17 cellular contexts compared by ENCODE assay signal in the genomic region with DNA sequence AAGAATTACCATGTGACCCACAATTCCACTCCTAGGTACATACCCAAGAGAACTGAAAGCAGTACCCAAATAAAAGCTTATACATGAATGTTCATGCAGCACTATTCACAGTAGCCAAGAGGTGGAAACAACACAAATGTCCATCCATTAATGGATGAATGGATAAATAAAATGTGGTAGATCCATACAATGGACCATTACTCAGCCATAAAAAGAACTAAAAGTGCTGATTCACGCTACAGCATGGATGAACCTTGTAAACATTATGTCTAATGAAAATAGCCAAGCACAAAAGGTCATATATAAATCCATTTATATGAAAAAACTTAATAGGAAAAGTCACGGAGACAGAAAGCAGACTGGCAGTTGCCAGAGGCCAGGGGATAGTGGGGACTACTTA.
"Had no signal": no experiment of that assay in that cellular context is flagged by ENCODE, and none has a peak within 500 bp of the region (broad histone marks: within the 10 kb centered on the region; RNA-seq: fewer than 3 reads in every experiment).

No MANE protein-coding gene starts in this region.

- H3K27me3 ChIP-seq: pancreas had no signal

- H3K4me1 ChIP-seq: pancreas had no signal

- H3K4me3 ChIP-seq: lung, pancreas had no signal

- H3K9me3 ChIP-seq: pancreas had no signal

- H3K27ac ChIP-seq: VCaP had no signal

- ATAC-seq: activated naive CD4-positive, alpha-beta T cell treated with anti-CD3 and anti-CD28 coated beads, Interleukin-2, amount 50 U/mL, for 72 hours; left lobe of liver; naive thymus-derived CD4-positive, alpha-beta T cell; pancreas; sciatic nerve; stimulated activated memory B cell treated with anti-CD40 and anti-IgM and Interleukin-4, amounts not matched to agents 10 μg/mL and 1 μg/mL and 100 μg/mL, for 72 hours had no signal

- DNase-seq: activated CD4-positive, CD25-positive, alpha-beta regulatory T cell treated with anti-CD3 and anti-CD28 coated beads, Interleukin-2, amount 50 U/mL, for 72 hours; activated CD8-positive, alpha-beta memory T cell treated with anti-CD3 and anti-CD28 coated beads for 24 hours; activated CD8-positive, alpha-beta memory T cell treated with anti-CD3 and anti-CD28 coated beads, Interleukin-2, amount 50 U/mL, for 48 hours; activated gamma-delta T cell; caudate nucleus; endodermal cell; head of caudate nucleus; kidney; naive thymus-derived CD4-positive, alpha-beta T cell; pancreas; stimulated activated CD4-positive, alpha-beta T cell treated with anti-CD3 and anti-CD28 coated beads, Interleukin-4, amount 100 ng/mL, for 24 hours had no signal

- H3K36me3 ChIP-seq: pancreas had no signal
